In genomic region chr5:150674376-150674821, GRCh38 we compare ENCODE assay signal across 16 cellular contexts. TPM values are rescaled to one million over a fixed set of nuclear protein-coding genes. Genes with fewer than 3 reads are reported as not detected.
DNase-seq lines count a peak whose midpoint lies in the region; ATAC-seq lines count a peak whose summit lies in the region.
"Had no signal": no experiment of that assay in that cellular context is flagged by ENCODE, and none has a peak within 500 bp of the region (broad histone marks: within the 10 kb centered on the region; RNA-seq: fewer than 3 reads in every experiment).

No MANE protein-coding gene starts in this region.

- no peak for ATAC-seq in activated CD8-positive, alpha-beta memory T cell treated with anti-CD3 and anti-CD28 coated beads, Interleukin-2, amount 10 ng/mL, durations not matched to agents 7 days and 5 days
- peak; percentile 35 to 58 for ATAC-seq in left cardiac atrium
- peak; percentile 73 for ATAC-seq in aorta (ENCODE audit: low FRiP score)
- no peak for ATAC-seq in HG02642 (IDR thresholded peaks at IDR 0.05; ENCODE audit: poor library complexity, unreplicated experiment)
- ATAC-seq: T-helper 17 cell had no signal

- no peak overlapping the region for H3K4me3 Mint-ChIP-seq in activated CD8-positive, alpha-beta memory T cell treated with anti-CD3 and anti-CD28 coated beads, Interleukin-2, amount 10 ng/mL, durations not matched to agents 7 days and 5 days
- H3K4me3 Mint-ChIP-seq: T-helper 17 cell had no signal

- H3K4me3 ChIP-seq in trophoblast cell (ENCODE audit: low read depth, low read length) (no peak overlapping the region), aorta (ENCODE audit: low read length in 2 of 2) (no peak overlapping the region)
- H3K4me3 ChIP-seq: PC-9 had no signal

- H3K23ac ChIP-seq in trophoblast cell (ENCODE audit: low read length) = no peak overlapping the region

- H3K14ac ChIP-seq in trophoblast cell (ENCODE audit: low read length) = peak overlapping the region; percentile 87

- WGBS in trophoblast cell (ENCODE audit: extremely low coverage, insufficient coverage, insufficient read length) = no CpG with 5 or more reads among the region's 4 CpGs
- WGBS in aorta, 2 donors = 3 to 7% methylated on average over 4 of the region's 4 CpGs

- H3K9me3 Mint-ChIP-seq in activated CD8-positive, alpha-beta memory T cell treated with anti-CD3 and anti-CD28 coated beads, Interleukin-2, amount 10 ng/mL, durations not matched to agents 7 days and 5 days (ENCODE audit: low read depth) = no peaks in the 10 kb centered on the region
- H3K9me3 Mint-ChIP-seq: CD8-positive, alpha-beta memory T cell had no signal

- H3K4ac ChIP-seq in trophoblast cell (ENCODE audit: low read depth, low read length) = no peak overlapping the region

- H3K27ac ChIP-seq in trophoblast cell (ENCODE audit: low read depth, low read length) (peak overlapping the region; percentile 88), aorta (ENCODE audit: low read depth in 1 of 2, low read length in 2 of 2) (peak overlapping the region; percentile 20 to 93)
- H3K27ac ChIP-seq: KMS-11, PC-9 had no signal

- peak overlapping the region; percentile 57 for H4K8ac ChIP-seq in trophoblast cell (ENCODE audit: low read depth, low read length)

- H3K27me3 ChIP-seq in trophoblast cell (ENCODE audit: insufficient read depth, low read length) (no peaks in the 10 kb centered on the region), aorta (ENCODE audit: control insufficient read depth in 1 of 2, insufficient read depth in 2 of 2, low read length in 1 of 2) (no peaks in the 10 kb centered on the region)

- H3K9me3 ChIP-seq in trophoblast cell (ENCODE audit: insufficient read depth, low read depth, low read length) (no peaks in the 10 kb centered on the region), aorta (ENCODE audit: control insufficient read depth, low read length) (no peaks in the 10 kb centered on the region)

- H3K79me1 ChIP-seq in trophoblast cell (ENCODE audit: low read length) = peaks cover 24% of the 10 kb centered on the region

- H3K4me1 ChIP-seq in trophoblast cell (ENCODE audit: control insufficient read depth in 1 of 2, insufficient read depth in 2 of 2, low read length in 2 of 2) = peaks cover 16 to 31% of the 10 kb centered on the region in 2 experiments
- H3K4me1 ChIP-seq in aorta (ENCODE audit: control insufficient read depth in 1 of 2, insufficient read depth in 2 of 2, low read length in 2 of 2) = peaks cover 0 to 1% of the 10 kb centered on the region in 2 donors

- peak overlapping the region; percentile 20 for H2AK5ac ChIP-seq in trophoblast cell (ENCODE audit: low read length)

- peaks cover 11% of the 10 kb centered on the region for H3K79me2 ChIP-seq in trophoblast cell (ENCODE audit: control insufficient read depth, insufficient read depth, low read length, poor library complexity)

- H3K36me3 ChIP-seq in trophoblast cell (ENCODE audit: control insufficient read depth in 1 of 2, insufficient read depth in 2 of 2, low read length in 2 of 2) = peaks cover 7 to 13% of the 10 kb centered on the region in 2 experiments
- H3K36me3 ChIP-seq in aorta (ENCODE audit: control insufficient read depth in 1 of 2, insufficient read depth in 2 of 2, low read length in 1 of 2) = no peaks in the 10 kb centered on the region

- peak overlapping the region; percentile 48 for H2BK120ac ChIP-seq in trophoblast cell (ENCODE audit: insufficient read depth, low read length, poor library complexity)

- peaks cover 4% of the 10 kb centered on the region for H3K4me1 Mint-ChIP-seq in activated CD8-positive, alpha-beta memory T cell treated with anti-CD3 and anti-CD28 coated beads, Interleukin-2, amount 10 ng/mL, durations not matched to agents 7 days and 5 days

- H2BK12ac ChIP-seq in trophoblast cell (ENCODE audit: low read length) = peak overlapping the region; percentile 87

- DNase-seq in activated CD8-positive, alpha-beta memory T cell treated with anti-CD3 and anti-CD28 coated beads for 24 hours = peak; percentile 47
- DNase-seq in activated CD8-positive, alpha-beta memory T cell treated with anti-CD3 and anti-CD28 coated beads, Interleukin-2, amount 10 ng/mL, durations not matched to agents 7 days and 5 days = no peak
- peak; percentile 64 for DNase-seq in left cardiac atrium
- DNase-seq in trophoblast cell = no peak
- peak in 1 of 2 donors; percentile 82 for DNase-seq in aorta
- DNase-seq in pons (ENCODE audit: low spot score) = no peak
- DNase-seq in HCEC 1CT = no peak
- DNase-seq: activated CD4-positive, alpha-beta T cell treated with anti-CD3 and anti-CD28 coated beads for 4 hours; CD8-positive, alpha-beta memory T cell; NCI-H510A; posterior cingulate gyrus; stimulated activated CD4-positive, alpha-beta T cell treated with anti-CD3 and anti-CD28 coated beads, Interleukin-2, amount 100 ng/mL, for 24 hours; T-helper 17 cell had no signal

- H3K27ac Mint-ChIP-seq in activated CD8-positive, alpha-beta memory T cell treated with anti-CD3 and anti-CD28 coated beads, Interleukin-2, amount 10 ng/mL, durations not matched to agents 7 days and 5 days = no peak overlapping the region
- H3K27ac Mint-ChIP-seq: CD8-positive, alpha-beta memory T cell; T-helper 17 cell had no signal

- CTCF ChIA-PET in activated CD8-positive, alpha-beta memory T cell treated with anti-CD3 and anti-CD28 coated beads, Interleukin-2, amount 10 ng/mL, durations not matched to agents 7 days and 5 days (lab: Charles Lee) = no interaction called here

- H2BK5ac ChIP-seq in trophoblast cell (ENCODE audit: low read depth, low read length, poor library complexity) = peak overlapping the region; percentile 58

- peak overlapping the region; percentile 73 for H3K18ac ChIP-seq in trophoblast cell (ENCODE audit: low read length)

- peak overlapping the region; percentile 28 for H4K12ac ChIP-seq in trophoblast cell (ENCODE audit: low read depth, low read length)

- H3K4me2 ChIP-seq in trophoblast cell (ENCODE audit: low read length) = peak overlapping the region; percentile 2
- H3K4me2 ChIP-seq: KMS-11, PC-9 had no signal

- H3K27me3 Mint-ChIP-seq in activated CD8-positive, alpha-beta memory T cell treated with anti-CD3 and anti-CD28 coated beads, Interleukin-2, amount 10 ng/mL, durations not matched to agents 7 days and 5 days = peaks cover 25% of the 10 kb centered on the region

- H4K91ac ChIP-seq in trophoblast cell (ENCODE audit: low read depth, low read length) = peak overlapping the region; percentile 79

- H2AFZ ChIP-seq in trophoblast cell (ENCODE audit: insufficient read depth, low read length, poor library complexity) = peak overlapping the region; percentile 15
- H2AFZ ChIP-seq: PC-9 had no signal

- intact Hi-C loops in left cardiac atrium (cut with DNase I) (no loop called here), aorta (cut with DNase I) (loop anchor here in 1 of 2 donors (10.0 kb wide), 1 partner anchor 220 kb away; no protein-coding TSS in a partner anchor)

- H3K9ac ChIP-seq in trophoblast cell (ENCODE audit: low read length) = no peak overlapping the region
- H3K9ac ChIP-seq: KMS-11 had no signal

- H3K36me3 Mint-ChIP-seq in activated CD8-positive, alpha-beta memory T cell treated with anti-CD3 and anti-CD28 coated beads, Interleukin-2, amount 10 ng/mL, durations not matched to agents 7 days and 5 days = no peaks in the 10 kb centered on the region

RNA-seq across cellular contexts. Expression of gene MYOZ3, which starts 13.3 kb away (rescaled TPM):
- total RNA-seq in activated CD8-positive, alpha-beta memory T cell treated with anti-CD3 and anti-CD28 coated beads, Interleukin-2, amount 10 ng/mL, durations not matched to agents 7 days and 5 days = not detected
- 1 to 10 TPM; 2.9 to 3.0 TPM for total RNA-seq in left cardiac atrium
- polyA plus RNA-seq in trophoblast cell (2013) = 9.5 and 10.0 TPM in 2 replicates
- 10 to 100 TPM in 1 of 2 donors, 1 to 10 TPM in 1; 2.5 to 14.1 TPM for total RNA-seq in aorta
- 1 to 10 TPM; 2.0 to 2.8 TPM for polyA plus RNA-seq in aorta
- total RNA-seq: CD8-positive, alpha-beta memory T cell; PC-9; T-helper 17 cell had no signal
- polyA plus RNA-seq: CD8-positive, alpha-beta memory T cell had no signal

RNA-seq across cellular contexts. Expression of gene RBM22, which starts 26.5 kb away (rescaled TPM):
- 10 to 100 TPM; 63.3 to 78.7 TPM for total RNA-seq in activated CD8-positive, alpha-beta memory T cell treated with anti-CD3 and anti-CD28 coated beads, Interleukin-2, amount 10 ng/mL, durations not matched to agents 7 days and 5 days
- total RNA-seq in left cardiac atrium = 10 to 100 TPM; 27.2 to 28.2 TPM
- 50.4 and 51.3 TPM in 2 replicates for polyA plus RNA-seq in trophoblast cell (2013)
- total RNA-seq in aorta = 10 to 100 TPM; 40.1 to 46.9 TPM
- polyA plus RNA-seq in aorta = 10 to 100 TPM; 16.8 to 41.8 TPM

RNA-seq across cellular contexts. Expression of gene SYNPO, which starts 33.9 kb away (rescaled TPM):
- under 1 TPM; 0.05 to 0.09 TPM for total RNA-seq in activated CD8-positive, alpha-beta memory T cell treated with anti-CD3 and anti-CD28 coated beads, Interleukin-2, amount 10 ng/mL, durations not matched to agents 7 days and 5 days
- total RNA-seq in left cardiac atrium (100 to 1,000 TPM; 503 to 769 TPM), aorta (100 to 1,000 TPM; 327 to 478 TPM)
- polyA plus RNA-seq in trophoblast cell (2013) = 52.3 and 58.9 TPM in 2 replicates
- 100 to 1,000 TPM; 228 to 486 TPM for polyA plus RNA-seq in aorta
- polyA plus RNA-seq: CD8-positive, alpha-beta memory T cell had no signal

Comparison
In these comparisons a context has a peak if more than half of its experiments do, and no peak if none do; other contexts are left out.
1. DNase-seq: peak in activated CD8-positive, alpha-beta memory T cell treated with anti-CD3 and anti-CD28 coated beads for 24 hours (single experiment) and left cardiac atrium (single experiment); none in activated CD8-positive, alpha-beta memory T cell treated with anti-CD3 and anti-CD28 coated beads, Interleukin-2, amount 10 ng/mL, durations not matched to agents 7 days and 5 days (single experiment), trophoblast cell (0 of 2), pons (single experiment) and HCEC 1CT (single experiment).
2. ATAC-seq: peak in left cardiac atrium (2 of 2) and aorta (single experiment); none in activated CD8-positive, alpha-beta memory T cell treated with anti-CD3 and anti-CD28 coated beads, Interleukin-2, amount 10 ng/mL, durations not matched to agents 7 days and 5 days (single experiment) and HG02642 (single experiment).
3. RNA of gene SYNPO, which starts 33.9 kb away (total RNA-seq): 503 to 769 TPM in left cardiac atrium and 327 to 478 TPM in aorta; 0.05 to 0.09 TPM in activated CD8-positive, alpha-beta memory T cell treated with anti-CD3 and anti-CD28 coated beads, Interleukin-2, amount 10 ng/mL, durations not matched to agents 7 days and 5 days; every median in the first group is over 100 times any median in the second.